ENCODE assay signal across 8 cellular contexts in genomic region chr5:111756701-111757581, GRCh38. TPM values are rescaled to one million over a fixed set of nuclear protein-coding genes. Genes with fewer than 3 reads are reported as not detected.
A peak's percentile ranks its signal among the peaks of the same experiment; 100 is the strongest.
DNase-seq lines count a peak whose midpoint lies in the region; ATAC-seq and TF ChIP-seq lines count a peak whose summit lies in the region.

A gene with protein sequence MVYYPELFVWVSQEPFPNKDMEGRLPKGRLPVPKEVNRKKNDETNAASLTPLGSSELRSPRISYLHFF (minus strand): TSS chr5:111757194. CDS start chr5:111755772, 1,422 bp downstream.

- H3K9me3 Mint-ChIP-seq in activated T-cell treated with anti-CD3 and anti-CD28 coated beads, Interleukin-2, amount 50 U/mL, for 4 hours, result no peaks in the 10 kb centered on the region
- no peaks in the 10 kb centered on the region for H3K9me3 Mint-ChIP-seq in stimulated activated memory B cell treated with anti-CD40 and anti-IgM and Interleukin-4, amounts not matched to agents 10 μg/mL and 1 μg/mL and 100 μg/mL, for 72 hours

- dilution Hi-C loops in IMR-90 (cut with HindIII; ENCODE audit: low sequenced_read_pairs, unreplicated experiment), result no loop called here

- H3K9me2 ChIP-seq in OCI-LY7 (ENCODE audit: insufficient read depth, low read length), result no peaks in the 10 kb centered on the region

- peak within 1 kb of the TSS; percentile 98 for H3K56ac ChIP-seq in IMR-90 (ENCODE audit: extremely low read depth, insufficient read depth, low read length)

- ATAC-seq in GM21576 (IDR thresholded peaks at IDR 0.05; ENCODE audit: unreplicated experiment) (peak; percentile 45), IMR-90 (ENCODE audit: low read depth) (peak; percentile 62)
- ATAC-seq in activated T-cell treated with anti-CD3 and anti-CD28 coated beads, Interleukin-2, amount 50 U/mL, for 4 hours, result peak; percentile 76 to 78
- no peak for ATAC-seq in stimulated activated memory B cell treated with anti-CD40 and anti-IgM and Interleukin-4, amounts not matched to agents 10 μg/mL and 1 μg/mL and 100 μg/mL, for 72 hours

- TF ChIP-seq POLR2A in IMR-90 (IDR thresholded peaks at IDR 0.05; ENCODE audit: low read depth, low read length) (peak; percentile 77; the same call in 1 of the 2 replicates), esophagus muscularis mucosa (IDR thresholded peaks at IDR 0.05; ENCODE audit: low read depth) (no peak)

- H2BK15ac ChIP-seq in IMR-90 (ENCODE audit: low read depth, low read length), result peak within 1 kb of the TSS; percentile 77

- TSS peak; percentile 71 for BruUV-seq in IMR-90 (replicated peaks; lab: Mats Ljungman, UMichigan)
- no TSS peak for BruUV-seq in OCI-LY7 (replicated peaks; lab: Mats Ljungman, UMichigan)

- H3K4me1 Mint-ChIP-seq in activated T-cell treated with anti-CD3 and anti-CD28 coated beads, Interleukin-2, amount 50 U/mL, for 4 hours (ENCODE audit: low read depth), result peaks cover 11% of the 10 kb centered on the region
- H3K4me1 Mint-ChIP-seq in stimulated activated memory B cell treated with anti-CD40 and anti-IgM and Interleukin-4, amounts not matched to agents 10 μg/mL and 1 μg/mL and 100 μg/mL, for 72 hours, result peaks cover 15% of the 10 kb centered on the region

- intact Hi-C loops in IMR-90 (cut with micrococcal nuclease) (loop anchor here (1.0 to 10.0 kb wide), 10 partner anchors 9 to 992 kb away; no protein-coding TSS in a partner anchor), OCI-LY7 (cut with micrococcal nuclease; ENCODE audit: unreplicated experiment) (loop anchor here (1.0 to 10.0 kb wide), 4 partner anchors 18 to 403 kb away; partner anchors contain the start of gene STARD4), esophagus muscularis mucosa (cut with DNase I) (loop anchor here (5.0 kb wide), 2 partner anchors 205 to 385 kb away; no protein-coding TSS in a partner anchor)

- peak within 1 kb of the TSS; percentile 97 for H3K14ac ChIP-seq in IMR-90 (replicated peaks; ENCODE audit: low read depth, low read length)

- H3K23ac ChIP-seq in IMR-90 (ENCODE audit: low read depth, low read length), result peak within 1 kb of the TSS; percentile 100

- peaks cover 5 to 29% of the 10 kb centered on the region in 2 experiments for H3K79me1 ChIP-seq in IMR-90 (ENCODE audit: low read depth in 1 of 2, low read length in 2 of 2)

- TF ChIP-seq CTCF in IMR-90 (conservative IDR thresholded peaks at IDR 0.05; ENCODE audit: low read depth, low read length) (peak; percentile 59), OCI-LY7 (conservative IDR thresholded peaks at IDR 0.05; ENCODE audit: low read length) (peak; percentile 42; the same call in 1 of the 2 replicates), esophagus muscularis mucosa (IDR thresholded peaks at IDR 0.05) (peak in 2 of 3 experiments; percentile 14 to 57)

- no peaks in the 10 kb centered on the region for H4K20me1 ChIP-seq in IMR-90 (ENCODE audit: insufficient read depth, low read length)
- H4K20me1 ChIP-seq in OCI-LY7 (ENCODE audit: insufficient read depth, low read length), result no peaks in the 10 kb centered on the region

- POLR2A ChIA-PET in IMR-90 (lab: Charles Lee; ENCODE audit: unreplicated experiment) (interaction anchor here (0.7 to 1.3 kb wide), 4 partner anchors 9 to 240 kb away, joined by 3 to 5 read pairs (median 3); no protein-coding TSS in a partner anchor), OCI-LY7 (lab: Charles Lee) (interaction anchor here (0.6 to 2.3 kb wide), 14 partner anchors 14 to 1047 kb away, joined by 3 to 13 read pairs (median 4); partner anchors contain the start of gene STARD4)

- H2BK5ac ChIP-seq in IMR-90 (ENCODE audit: low read depth, low read length, poor library complexity, severe bottlenecking), result peak within 1 kb of the TSS; percentile 97

- in situ Hi-C loops in IMR-90 (cut with MboI; ENCODE audit: low sequenced_read_pairs), result no loop called here

- H2AFZ ChIP-seq in IMR-90 (replicated peaks; ENCODE audit: low read length, poor library complexity) (peak within 1 kb of the TSS; percentile 91), OCI-LY7 (ENCODE audit: low read length) (peak within 1 kb of the TSS; percentile 43)

- H3K4me1 ChIP-seq in IMR-90 (ENCODE audit: control insufficient read depth, insufficient read depth, low read length), result peaks cover 2% of the 10 kb centered on the region
- H3K4me1 ChIP-seq in OCI-LY7 (ENCODE audit: insufficient read depth, low read length, poor library complexity, severe bottlenecking), result peaks cover 36% of the 10 kb centered on the region
- H3K4me1 ChIP-seq in esophagus muscularis mucosa, result peaks cover 23 to 43% (median 39%) of the 10 kb centered on the region in 4 donors
- H3K4me1 ChIP-seq in muscle layer of duodenum (ENCODE audit: control insufficient read depth in 1 of 2, insufficient read depth in 2 of 2, low read length in 2 of 2), result peaks cover 6 to 10% of the 10 kb centered on the region in 2 donors

- H3K18ac ChIP-seq in IMR-90 (ENCODE audit: low read depth, low read length), result peak within 1 kb of the TSS; percentile 91

- H2AK9ac ChIP-seq in IMR-90 (replicated peaks; ENCODE audit: low read depth, low read length, poor library complexity), result peak within 1 kb of the TSS; percentile 90

- H3K36me3 Mint-ChIP-seq in activated T-cell treated with anti-CD3 and anti-CD28 coated beads, Interleukin-2, amount 50 U/mL, for 4 hours (ENCODE audit: insufficient read depth), result no peaks in the 10 kb centered on the region
- no peaks in the 10 kb centered on the region for H3K36me3 Mint-ChIP-seq in stimulated activated memory B cell treated with anti-CD40 and anti-IgM and Interleukin-4, amounts not matched to agents 10 μg/mL and 1 μg/mL and 100 μg/mL, for 72 hours

- peaks cover 2% of the 10 kb centered on the region; the same call in 1 of the 2 replicates for H3K9me1 ChIP-seq in IMR-90 (ENCODE audit: insufficient read depth, low read length)

- WGBS in IMR-90 (ENCODE audit: extremely low coverage in 2 of 2, insufficient read length in 1 of 2), 2 experiments, result 0% methylated on average over 5 of the region's 19 CpGs; no CpG with 5 or more reads in 1 of the 2 experiments
- 1% methylated on average over 15 of the region's 19 CpGs for WGBS in esophagus muscularis mucosa

- H3K27ac ChIP-seq in IMR-90 (ENCODE audit: insufficient read depth, low read length) (peak within 1 kb of the TSS; percentile 93), OCI-LY7 (ENCODE audit: low read depth, low read length, poor library complexity, severe bottlenecking) (peak within 1 kb of the TSS; percentile 88), esophagus muscularis mucosa (replicated peaks in 1 of 4) (peak within 1 kb of the TSS; percentile 88 to 94 (median 90)), muscle layer of duodenum (ENCODE audit: low read length) (peak within 1 kb of the TSS; percentile 77)

- H3K4ac ChIP-seq in IMR-90 (ENCODE audit: low read depth, low read length), result peak within 1 kb of the TSS; percentile 92

- H3K79me2 ChIP-seq in OCI-LY7 (ENCODE audit: insufficient read depth, low read depth, low read length), result peaks cover 18% of the 10 kb centered on the region; the same call in 1 of the 2 replicates

- H3K9ac ChIP-seq in IMR-90 (ENCODE audit: low read depth, low read length), result peak within 1 kb of the TSS; percentile 99

- H3K36me3 ChIP-seq in IMR-90 (ENCODE audit: control insufficient read depth, insufficient read depth, low read length) (no peaks in the 10 kb centered on the region), OCI-LY7 (ENCODE audit: insufficient read depth, low read length) (peaks cover 9% of the 10 kb centered on the region), esophagus muscularis mucosa (no peaks in the 10 kb centered on the region), muscle layer of duodenum (ENCODE audit: control insufficient read depth in 1 of 2, insufficient read depth in 2 of 2, low read length in 2 of 2) (no peaks in the 10 kb centered on the region)

- H3K27me3 ChIP-seq in IMR-90 (ENCODE audit: control insufficient read depth, insufficient read depth, low read length) (no peaks in the 10 kb centered on the region), esophagus muscularis mucosa (no peaks in the 10 kb centered on the region), muscle layer of duodenum (ENCODE audit: low read depth, low read length) (no peaks in the 10 kb centered on the region)

- CTCF ChIA-PET in IMR-90 (lab: Yijun Ruan, JAX) (interaction anchor here (0.6 to 1.0 kb wide), 3 partner anchors 20 to 1251 kb away, joined by 3 to 5 read pairs (median 4); no protein-coding TSS in a partner anchor), OCI-LY7 (lab: Charles Lee; ENCODE audit: unreplicated experiment) (interaction anchor here (0.6 kb wide), 1 partner anchor 532 kb away, joined by 3 read pairs; no protein-coding TSS in a partner anchor)

- peak within 1 kb of the TSS; percentile 88 for H3K4me2 ChIP-seq in IMR-90 (ENCODE audit: low read depth, low read length)
- peak within 1 kb of the TSS; percentile 88 for H3K4me2 ChIP-seq in OCI-LY7 (ENCODE audit: low read length)

- peak within 1 kb of the TSS; percentile 93 for H2BK120ac ChIP-seq in IMR-90 (ENCODE audit: low read depth, low read length)

- no peaks in the 10 kb centered on the region for H3K9me3 ChIP-seq in IMR-90 (ENCODE audit: control insufficient read depth, insufficient read depth, low read length)
- 0 out of 2 replicates have a peak, but pooled peaks cover 5% of the 10 kb centered on the region for H3K9me3 ChIP-seq in OCI-LY7 (ENCODE audit: low read length)
- no peaks in the 10 kb centered on the region for H3K9me3 ChIP-seq in esophagus muscularis mucosa
- no peaks in the 10 kb centered on the region for H3K9me3 ChIP-seq in muscle layer of duodenum (ENCODE audit: control insufficient read depth in 1 of 2, low read length in 2 of 2)

- TF ChIP-seq EP300 in esophagus muscularis mucosa (IDR thresholded peaks at IDR 0.05), result no peak

- H3K27ac Mint-ChIP-seq in stimulated activated memory B cell treated with anti-CD40 and anti-IgM and Interleukin-4, amounts not matched to agents 10 μg/mL and 1 μg/mL and 100 μg/mL, for 72 hours, result peak within 1 kb of the TSS; percentile 74

- H3K27me3 Mint-ChIP-seq in activated T-cell treated with anti-CD3 and anti-CD28 coated beads, Interleukin-2, amount 50 U/mL, for 4 hours (ENCODE audit: low read depth), result peaks cover 17% of the 10 kb centered on the region
- peaks cover 6% of the 10 kb centered on the region for H3K27me3 Mint-ChIP-seq in stimulated activated memory B cell treated with anti-CD40 and anti-IgM and Interleukin-4, amounts not matched to agents 10 μg/mL and 1 μg/mL and 100 μg/mL, for 72 hours

- TF ChIP-seq RAD21 in IMR-90 (IDR thresholded peaks at IDR 0.05; ENCODE audit: low read length), result peak; percentile 57

- peak within 1 kb of the TSS; percentile 94 for H4K91ac ChIP-seq in IMR-90 (ENCODE audit: insufficient read depth, low read depth, low read length)

- peak within 1 kb of the TSS; percentile 90 for H4K8ac ChIP-seq in IMR-90 (ENCODE audit: low read depth in 2 of 2, low read length in 2 of 2)

- H3K4me3 ChIP-seq in IMR-90 (ENCODE audit: insufficient read depth, low read depth, low read length), result peak within 1 kb of the TSS; percentile 95
- H3K4me3 ChIP-seq in OCI-LY7 (ENCODE audit: low read depth, low read length, poor library complexity, severe bottlenecking), result peak within 1 kb of the TSS; percentile 79
- peak within 1 kb of the TSS; percentile 65 to 71 (median 68) for H3K4me3 ChIP-seq in esophagus muscularis mucosa
- peak within 1 kb of the TSS; percentile 79 to 89 for H3K4me3 ChIP-seq in muscle layer of duodenum (ENCODE audit: low read depth in 1 of 2, low read length in 2 of 2)

- H3K4me3 Mint-ChIP-seq in activated T-cell treated with anti-CD3 and anti-CD28 coated beads, Interleukin-2, amount 50 U/mL, for 4 hours, result peak within 1 kb of the TSS; percentile 78
- H3K4me3 Mint-ChIP-seq in stimulated activated memory B cell treated with anti-CD40 and anti-IgM and Interleukin-4, amounts not matched to agents 10 μg/mL and 1 μg/mL and 100 μg/mL, for 72 hours, result peak within 1 kb of the TSS; percentile 80

- H2AK5ac ChIP-seq in IMR-90 (ENCODE audit: low read depth, low read length), result peak within 1 kb of the TSS; percentile 89

- DNase-seq in DMS114 treated with DMSO at 0.1 percent for 48 hours (lab: John Stamatoyannopoulos, UW; ENCODE audit: unreplicated experiment), result peak; percentile 78
- peak; percentile 97 for DNase-seq in IMR-90
- DNase-seq in OCI-LY7 (ENCODE audit: low spot score), result peak; percentile 90
- DNase-seq in activated T-cell treated with anti-CD3 and anti-CD28 coated beads, Interleukin-2, amount 50 U/mL, for 4 hours, result peak; percentile 69
- peak; percentile 97 for DNase-seq in esophagus muscularis mucosa (ENCODE audit: extremely low spot score)

- peak within 1 kb of the TSS; percentile 75 for H2BK20ac ChIP-seq in IMR-90 (ENCODE audit: low read depth, low read length)

- H4K5ac ChIP-seq in IMR-90 (ENCODE audit: low read depth, low read length), result peak within 1 kb of the TSS; percentile 80

RNA-seq across cellular contexts. Expression of the gene that starts here (rescaled TPM):
- total RNA-seq in IMR-90 (2012; rRNA removed), result 178 and 234 TPM in 2 replicates
- polyA plus RNA-seq in IMR-90 (2012; rRNA removed), result 246 and 277 TPM in 2 replicates
- 42.7 and 48.6 TPM in 2 replicates for polyA plus RNA-seq in IMR-90 (2012; cell fraction: cytosol; rRNA removed)
- polyA plus RNA-seq in IMR-90 (2012; cell fraction: nucleus; rRNA removed; ENCODE audit: low replicate concordance), result 62.1 and 406 TPM in 2 replicates
- 85.2 and 100 TPM in 2 replicates for total RNA-seq in OCI-LY7 (2014; rRNA removed; shearing (Covaris generic))
- 40.0 and 56.1 TPM in 2 replicates for total RNA-seq in OCI-LY7 (2022)
- 10 to 100 TPM in 1 of 3 donors, 1 to 10 TPM in 2; 5.4 to 16.0 (median 10.0) TPM for total RNA-seq in activated T-cell treated with anti-CD3 and anti-CD28 coated beads, Interleukin-2, amount 50 U/mL, for 4 hours
- 10 to 100 TPM in 2 of 4 donors, 1 to 10 TPM in 2; 6.0 to 19.8 (median 10.5) TPM for total RNA-seq in esophagus muscularis mucosa
